ENCODE assay signal across 22 cellular contexts in genomic region chr6:89692256-89692655, GRCh38.
"Had no signal": no experiment of that assay in that cellular context is flagged by ENCODE, and none has a peak within 500 bp of the region (broad histone marks: within the 10 kb centered on the region; RNA-seq: fewer than 3 reads in every experiment).

No MANE protein-coding gene starts in this region.

- H3K27me3 ChIP-seq: esophagus squamous epithelium, gastroesophageal sphincter, neural progenitor cell, right lobe of liver, suprapubic skin, thyroid gland had no signal

- H3K9ac ChIP-seq: neural progenitor cell, parathyroid adenoma had no signal

- H3K27ac ChIP-seq: esophagus squamous epithelium, gastroesophageal sphincter, left ventricle myocardium inferior, lower lobe of right lung, neural progenitor cell, parathyroid adenoma, psoas muscle, right lobe of liver, suprapubic skin, thyroid gland had no signal

- ATAC-seq: effector memory CD8-positive, alpha-beta T cell; gastroesophageal sphincter; lower lobe of right lung; natural killer cell treated with Interleukin-12 subunit alpha and Interleukin-12 subunit beta and Interleukin-15 and Interleukin-18, amount 100 ng/mL, for 72 hours; psoas muscle; stimulated activated effector memory CD8-positive, alpha-beta T cell treated with anti-CD3 and anti-CD28 coated beads, Interleukin-12 subunit alpha, Interleukin-12 subunit beta, amount 100 ng/mL, for 72 hours; stimulated activated naive CD8-positive, alpha-beta T cell treated with anti-CD3 and anti-CD28 coated beads, Interleukin-15, Interleukin-2, amounts not matched to agents 100 U/mL and 50 U/mL, for 24 hours had no signal

- DNase-seq: effector memory CD8-positive, alpha-beta T cell; esophagus squamous epithelium; foreskin fibroblast; glutamatergic neuron; islet precursor cell; left ventricle myocardium inferior; lower lobe of right lung; midbrain; occipital lobe; psoas muscle; retina; right lobe of liver; stimulated activated CD4-positive, alpha-beta T cell treated with anti-CD3 and anti-CD28 coated beads, Interleukin-4, amount 100 ng/mL, for 1 hour; stimulated activated CD8-positive, alpha-beta memory T cell treated with anti-CD3 and anti-CD28 coated beads, Interleukin-4, amount 100 ng/mL, for 48 hours; stimulated activated naive CD8-positive, alpha-beta T cell treated with anti-CD3 and anti-CD28 coated beads, Interleukin-15, Interleukin-2, amounts not matched to agents 100 U/mL and 50 U/mL, for 24 hours; thyroid gland had no signal

- H3K4me1 ChIP-seq: esophagus squamous epithelium, gastroesophageal sphincter, lower lobe of right lung, parathyroid adenoma, right lobe of liver, suprapubic skin, thyroid gland had no signal

- H3K4me3 ChIP-seq: esophagus squamous epithelium, gastroesophageal sphincter, left ventricle myocardium inferior, lower lobe of right lung, neural progenitor cell, psoas muscle, right lobe of liver, suprapubic skin, thyroid gland had no signal

- H3K9me3 ChIP-seq: esophagus squamous epithelium, gastroesophageal sphincter, left ventricle myocardium inferior, lower lobe of right lung, psoas muscle, right lobe of liver, suprapubic skin, thyroid gland had no signal
